Comparison of ENCODE assay signal across 1 cellular context in the genomic region with DNA sequence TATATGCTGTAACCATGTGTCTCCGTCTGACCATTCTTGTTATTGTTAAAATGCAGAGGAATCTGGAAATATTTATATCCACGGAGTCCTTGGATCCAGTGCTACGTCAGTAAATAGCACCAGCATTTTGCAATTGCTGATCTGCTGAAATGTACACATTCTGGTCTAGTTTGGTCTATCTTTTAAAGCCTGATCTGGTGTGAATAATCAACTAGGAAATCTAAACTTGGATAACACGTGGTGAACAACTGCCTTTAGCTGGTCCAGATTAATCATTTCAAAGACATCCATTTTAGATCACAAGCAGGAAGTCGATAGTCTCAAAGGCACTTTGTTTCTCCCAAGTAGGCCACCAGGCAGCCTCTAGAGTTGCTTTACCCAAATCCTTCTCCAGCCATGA.
TF ChIP-seq lines count a peak whose summit lies in the region.

No MANE protein-coding gene starts in this region.

TF ChIP-seq in K562, 482 proteins besides CTCF, POLR2A, EP300 and RAD21 (continued from another document):
- TF ChIP-seq FOXO4 (CRISPR knock-in tag; IDR thresholded peaks at IDR 0.05) (no peak), PHF20 (IDR thresholded peaks at IDR 0.05; ENCODE audit: partially characterized antibody) (no peak), CREB3L1 (IDR thresholded peaks at IDR 0.05; ENCODE audit: borderline replicate concordance, low read depth) (no peak), PTTG1 (tag; IDR thresholded peaks at IDR 0.05; ENCODE audit: low read depth) (no peak), CBX8 (IDR thresholded peaks at IDR 0.05; ENCODE audit: borderline replicate concordance, extremely low read depth, low read depth, low read length, poor library complexity, severe bottlenecking) (no peak), SRSF1 (IDR thresholded peaks at IDR 0.05; ENCODE audit: low read depth, low read length) (no peak), BHLHE40 (IDR thresholded peaks at IDR 0.05; ENCODE audit: low read length) (no peak), RBBP5 (IDR thresholded peaks at IDR 0.05; ENCODE audit: borderline replicate concordance, insufficient read depth, low read length, poor library complexity, severe bottlenecking) (no peak), FIP1L1 (IDR thresholded peaks at IDR 0.05; ENCODE audit: low read depth, low read length, poor library complexity, severe bottlenecking) (no peak), CREB1 (IDR thresholded peaks at IDR 0.05) (no peak), CREB1 (CRISPR knock-in tag; IDR thresholded peaks at IDR 0.05) (no peak), ZFX (CRISPR knock-in tag; IDR thresholded peaks at IDR 0.05) (no peak)
- TF ChIP-seq, protein P1, sequence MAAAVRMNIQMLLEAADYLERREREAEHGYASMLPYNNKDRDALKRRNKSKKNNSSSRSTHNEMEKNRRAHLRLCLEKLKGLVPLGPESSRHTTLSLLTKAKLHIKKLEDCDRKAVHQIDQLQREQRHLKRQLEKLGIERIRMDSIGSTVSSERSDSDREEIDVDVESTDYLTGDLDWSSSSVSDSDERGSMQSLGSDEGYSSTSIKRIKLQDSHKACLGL (CRISPR knock-in tag; IDR thresholded peaks at IDR 0.05; ENCODE audit: borderline replicate concordance, poor library complexity, severe bottlenecking) = no peak
- TF ChIP-seq, protein P2, sequence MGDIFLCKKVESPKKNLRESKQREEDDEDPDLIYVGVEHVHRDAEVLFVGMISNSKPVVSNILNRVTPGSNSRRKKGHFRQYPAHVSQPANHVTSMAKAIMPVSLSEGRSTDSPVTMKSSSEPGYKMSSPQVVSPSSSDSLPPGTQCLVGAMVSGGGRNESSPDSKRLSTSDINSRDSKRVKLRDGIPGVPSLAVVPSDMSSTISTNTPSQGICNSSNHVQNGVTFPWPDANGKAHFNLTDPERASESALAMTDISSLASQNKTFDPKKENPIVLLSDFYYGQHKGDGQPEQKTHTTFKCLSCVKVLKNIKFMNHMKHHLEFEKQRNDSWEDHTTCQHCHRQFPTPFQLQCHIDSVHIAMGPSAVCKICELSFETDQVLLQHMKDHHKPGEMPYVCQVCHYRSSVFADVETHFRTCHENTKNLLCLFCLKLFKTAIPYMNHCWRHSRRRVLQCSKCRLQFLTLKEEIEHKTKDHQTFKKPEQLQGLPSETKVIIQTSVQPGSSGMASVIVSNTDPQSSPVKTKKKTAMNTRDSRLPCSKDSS (IDR thresholded peaks at IDR 0.05; ENCODE audit: low read depth, partially characterized antibody) = no peak
